13 cellular contexts compared by ENCODE assay signal in genomic region chr1:23801876-23802275, GRCh38. TPM values are rescaled to one million over a fixed set of nuclear protein-coding genes. Genes with fewer than 3 reads are reported as not detected.
DNase-seq lines count a peak whose midpoint lies in the region; ATAC-seq, FAIRE-seq and TF ChIP-seq lines count a peak whose summit lies in the region.
"Had no signal": no experiment of that assay in that cellular context is flagged by ENCODE, and none has a peak within 500 bp of the region (broad histone marks: within the 10 kb centered on the region; RNA-seq: fewer than 3 reads in every experiment).

No MANE protein-coding gene starts in this region.

- in situ Hi-C loops in K562 (cut with MboI): no loop called here

- H3K9ac ChIP-seq in HUES64 (ENCODE audit: low read depth, low read length): no peak overlapping the region
- peak overlapping the region in 1 of 2 experiments; percentile 28; a peak in 2 of 4 replicates for H3K9ac ChIP-seq in K562 (ENCODE audit: insufficient read depth in 1 of 2, low read depth in 2 of 2, low read length in 2 of 2)

- H3K79me2 ChIP-seq in K562 (ENCODE audit: control insufficient read depth, insufficient read depth, low read length): peaks cover 24% of the 10 kb centered on the region

- POLR2A ChIA-PET in K562 (lab: Yijun Ruan, JAX): interaction anchor here (0.6 to 6.8 kb wide), 14 partner anchors 9 to 884 kb away, joined by 3 to 71 read pairs (median 3); partner anchors contain the start of genes LYPLA2, PITHD1 and PNRC2

- TF ChIP-seq CTCF in C4-2B (conservative IDR thresholded peaks at IDR 0.05) (no peak), K562 (IDR thresholded peaks at IDR 0.05 in 2 of 3, conservative IDR thresholded peaks at IDR 0.05 in 1 of 3; ENCODE audit: insufficient read depth in 2 of 3, low read depth in 1 of 3, low read length in 3 of 3) (no peak), nephron (IDR thresholded peaks at IDR 0.05; ENCODE audit: unreplicated experiment in 3 of 3) (no peak), thyroid gland (IDR thresholded peaks at IDR 0.05) (no peak)

- H3K9me3 ChIP-seq in HUES64 (ENCODE audit: insufficient read depth, low read depth, low read length): no peaks in the 10 kb centered on the region
- no peaks in the 10 kb centered on the region for H3K9me3 ChIP-seq in K562 (replicated peaks; ENCODE audit: control insufficient read depth, insufficient read depth, low read depth, low read length)
- H3K9me3 ChIP-seq in thyroid gland: no peaks in the 10 kb centered on the region
- H3K9me3 ChIP-seq: heart left ventricle, pancreas had no signal

- H3K27ac ChIP-seq in C4-2B (peak overlapping the region; percentile 96), HUES64 (ENCODE audit: low read depth, low read length) (no peak overlapping the region), K562 (ENCODE audit: extremely low read depth, low read depth, low read length) (no peak overlapping the region), thyroid gland (no peak overlapping the region)

- H3K4me1 Mint-ChIP-seq in nephron: peaks cover 5% of the 10 kb centered on the region

- H3K9me1 ChIP-seq in K562 (ENCODE audit: control insufficient read depth, insufficient read depth, low read length): peaks cover 5% of the 10 kb centered on the region

- H3K27me3 ChIP-seq in HUES64 (ENCODE audit: insufficient read depth, low read length): peaks cover 13% of the 10 kb centered on the region
- no peaks in the 10 kb centered on the region for H3K27me3 ChIP-seq in K562 (ENCODE audit: control insufficient read depth in 2 of 2, insufficient read depth in 2 of 2, low read length in 2 of 2)
- H3K27me3 ChIP-seq in thyroid gland: no peaks in the 10 kb centered on the region
- H3K27me3 ChIP-seq: heart left ventricle, pancreas had no signal

- H3K4me3 ChIP-seq in HUES64 (ENCODE audit: low read length) (0 out of 2 replicates have a peak overlapping the region, but pooled peaks have one; percentile 72), K562 (no peak overlapping the region), thyroid gland (replicated peaks in 1 of 3) (no peak overlapping the region)

- FAIRE-seq in K562 (lab: Jason Lieb, UNC): no peak
- FAIRE-seq: pancreas had no signal

- CTCF ChIA-PET in K562 (lab: Yijun Ruan, JAX; ENCODE audit: low intra/inter-chr PET ratio): no interaction called here

- no peak for ATAC-seq in K562
- ATAC-seq: heart left ventricle had no signal

- H3K27ac Mint-ChIP-seq in nephron: no peak overlapping the region

- TF ChIP-seq RAD21 in K562 (CRISPR knock-in tag; conservative IDR thresholded peaks at IDR 0.05 in 1 of 2, IDR thresholded peaks at IDR 0.05 in 1 of 2): no peak

- peaks cover 3% of the 10 kb centered on the region for H3K27me3 Mint-ChIP-seq in nephron (ENCODE audit: low read depth)

- peak overlapping the region; percentile 90 to 94 (median 92) for H3K4me3 Mint-ChIP-seq in nephron

- intact Hi-C loops in K562 (cut with micrococcal nuclease) (loop anchor here (2.0 kb wide), 1 partner anchor 29 kb away; no protein-coding TSS in a partner anchor), thyroid gland (cut with DNase I) (no loop called here)

- DNase-seq in K562 (ENCODE audit: extremely low read depth in 1 of 4, low spot score in 3 of 4) (no peak), NCI-H2196 (lab: John Stamatoyannopoulos, UW; ENCODE audit: unreplicated experiment) (no peak), NCI-H446 treated with DMSO at 0.1 percent for 48 hours (lab: John Stamatoyannopoulos, UW) (no peak), thyroid gland (no peak), NCI-H1092 treated with DMSO at 0.1 percent for 48 hours (lab: John Stamatoyannopoulos, UW) (no peak)
- DNase-seq: activated CD4-positive, alpha-beta T cell treated with anti-CD3 and anti-CD28 coated beads, Interleukin-2, amount 50 U/mL, for 1 hour; EL; heart left ventricle; KBM-7 had no signal

- peaks cover 7% of the 10 kb centered on the region for H3K4me1 ChIP-seq in HUES64 (ENCODE audit: insufficient read depth, low read length)
- peaks cover 21 to 35% of the 10 kb centered on the region in 2 experiments for H3K4me1 ChIP-seq in K562 (replicated peaks in 1 of 2; ENCODE audit: control insufficient read depth in 2 of 2, insufficient read depth in 2 of 2, low read length in 2 of 2)
- H3K4me1 ChIP-seq in thyroid gland: peaks cover 8 to 20% of the 10 kb centered on the region in 2 donors

- TF ChIP-seq POLR2A in K562 (conservative IDR thresholded peaks at IDR 0.05): no peak
- no peak for TF ChIP-seq POLR2A in thyroid gland (IDR thresholded peaks at IDR 0.05)

- H3K36me3 Mint-ChIP-seq in nephron (ENCODE audit: low read depth): peaks cover 31% of the 10 kb centered on the region

- no peaks in the 10 kb centered on the region for H4K20me1 ChIP-seq in K562 (replicated peaks; ENCODE audit: control insufficient read depth, insufficient read depth, low read length)

- peaks cover 20% of the 10 kb centered on the region for H3K36me3 ChIP-seq in HUES64 (ENCODE audit: insufficient read depth, low read length)
- H3K36me3 ChIP-seq in K562 (ENCODE audit: control insufficient read depth, insufficient read depth, low read length): peaks cover 25% of the 10 kb centered on the region; the same call in 2 of the 3 replicates
- H3K36me3 ChIP-seq in thyroid gland: no peaks in the 10 kb centered on the region
- H3K36me3 ChIP-seq: pancreas had no signal

- no peak for TF ChIP-seq EP300 in K562 (IDR thresholded peaks at IDR 0.05; ENCODE audit: low read length)

- H3K9me3 Mint-ChIP-seq in nephron: no peaks in the 10 kb centered on the region

- peak overlapping the region; percentile 96; the same call in 1 of the 2 replicates for H3K4me2 ChIP-seq in K562 (ENCODE audit: insufficient read depth, low read length)

- no TSS peak for BruUV-seq in K562 (replicated peaks; lab: Mats Ljungman, UMichigan)

- WGBS in HUES64: 74% methylated on average over 10 of the region's 10 CpGs
- whole genome bisulfite sequencing in K562 (ENCODE audit: insufficient coverage, low coverage, missing lambda C conversion rate): 57% methylated on average over 10 of the region's 10 CpGs
- WGBS in thyroid gland, 2 donors: 65 to 70% methylated on average over 9 to 10 of the region's 10 CpGs

- H2AFZ ChIP-seq in K562 (ENCODE audit: low read depth, low read length): no peak overlapping the region

RNA-seq across cellular contexts. Expression of gene GALE, which starts 1.3 kb away (rescaled TPM):
- 17.7 TPM for polyA plus RNA-seq in HUES64 (2013, experiment 1 of 2)
- 20.5 TPM for polyA plus RNA-seq in HUES64 (2013, experiment 2 of 2)
- total RNA-seq in K562 (2011; cell fraction: chromatin; rRNA removed; ENCODE audit: low replicate concordance): 48.0 and 134 TPM in 2 replicates
- 107 and 108 TPM in 2 replicates for total RNA-seq in K562 (2011; cell fraction: nucleolus; rRNA removed)
- total RNA-seq in K562 (2011; cell fraction: nucleoplasm; rRNA removed): 54.4 and 66.4 TPM in 2 replicates
- total RNA-seq in K562 (2014; rRNA removed) (130 and 133 TPM in 2 replicates), K562 (2014; rRNA removed; fragmentation: Illumina TruSeq; extraction: Trizol) (36.8 and 48.3 TPM in 2 replicates), K562 (2015; rRNA removed; fragmentation: Illumina TruSeq; extraction: Trizol) (86.2 and 91.3 TPM in 2 replicates), K562 (2021) (108 and 112 TPM in 2 replicates), thyroid gland (10 to 100 TPM in 2 of 4 donors, 1 to 10 TPM in 2; 4.6 to 12.6 (median 8.4) TPM)
- polyA plus RNA-seq in K562 (2011; rRNA removed) (88.3 and 104 TPM in 2 replicates), K562 (2014; fragmentation: Illumina TruSeq; extraction: Trizol) (96.6 and 108 TPM in 2 replicates), K562 (2014; fragmentation: Nextera tagmentation; extraction: Ambion mirVana) (10 to 100 TPM in 1 of 2 experiments, 1 to 10 TPM in 1; 8.4 to 48.4 TPM), K562 (2014; rRNA removed) (125 and 139 TPM in 2 replicates)
- polyA plus RNA-seq in K562 (2011; cell fraction: cytosol; rRNA removed): 132 and 175 TPM in 2 replicates
- polyA plus RNA-seq in K562 (2011; cell fraction: nucleus; rRNA removed): 105 and 111 TPM in 2 replicates
- 89.3 and 129 TPM in 2 replicates for polyA plus RNA-seq in K562 (2012)
- 33.6 and 40.5 TPM in 2 replicates for polyA minus RNA-seq in K562 (2011; rRNA and poly(A)+ RNA removed)
- polyA minus RNA-seq in K562 (2011; cell fraction: cytosol; rRNA and poly(A)+ RNA removed): 29.0 and 36.3 TPM in 2 replicates
- polyA minus RNA-seq in K562 (2011; cell fraction: nucleus; rRNA and poly(A)+ RNA removed): 28.5 and 41.0 TPM in 2 replicates

RNA-seq across cellular contexts. Expression of gene LYPLA2, which starts 10.9 kb away (rescaled TPM):
- 94.8 TPM for polyA plus RNA-seq in HUES64 (2013, experiment 1 of 2)
- polyA plus RNA-seq in HUES64 (2013, experiment 2 of 2): 86.7 TPM
- total RNA-seq in K562 (2011; cell fraction: chromatin; rRNA removed; ENCODE audit: low replicate concordance): 27.3 and 126 TPM in 2 replicates
- total RNA-seq in K562 (2011; cell fraction: nucleolus; rRNA removed): 89.4 and 103 TPM in 2 replicates
- 56.7 and 62.0 TPM in 2 replicates for total RNA-seq in K562 (2011; cell fraction: nucleoplasm; rRNA removed)
- total RNA-seq in K562 (2014; rRNA removed) (126 and 144 TPM in 2 replicates), K562 (2014; rRNA removed; fragmentation: Illumina TruSeq; extraction: Trizol) (17.4 and 25.8 TPM in 2 replicates), K562 (2015; rRNA removed; fragmentation: Illumina TruSeq; extraction: Trizol) (56.5 and 58.4 TPM in 2 replicates), K562 (2021) (108 and 109 TPM in 2 replicates), thyroid gland (10 to 100 TPM; 31.3 to 75.4 (median 60.6) TPM)
- polyA plus RNA-seq in K562 (2011; rRNA removed) (60.1 and 72.7 TPM in 2 replicates), K562 (2014; fragmentation: Illumina TruSeq; extraction: Trizol) (90.2 and 141 TPM in 2 replicates), K562 (2014; fragmentation: Nextera tagmentation; extraction: Ambion mirVana) (1 to 10 TPM; 3.9 to 9.9 TPM), K562 (2014; rRNA removed) (127 and 128 TPM in 2 replicates)
- polyA plus RNA-seq in K562 (2011; cell fraction: cytosol; rRNA removed): 89.6 and 223 TPM in 2 replicates
- 141 and 217 TPM in 2 replicates for polyA plus RNA-seq in K562 (2011; cell fraction: nucleus; rRNA removed)
- polyA plus RNA-seq in K562 (2012): 97.6 and 103 TPM in 2 replicates
- 21.3 and 39.9 TPM in 2 replicates for polyA minus RNA-seq in K562 (2011; rRNA and poly(A)+ RNA removed)
- 64.0 and 69.4 TPM in 2 replicates for polyA minus RNA-seq in K562 (2011; cell fraction: cytosol; rRNA and poly(A)+ RNA removed)
- polyA minus RNA-seq in K562 (2011; cell fraction: nucleus; rRNA and poly(A)+ RNA removed): 25.7 and 26.4 TPM in 2 replicates

RNA-seq across cellular contexts. Expression of gene HMGCL, which starts 23.4 kb away (rescaled TPM):
- 7.2 TPM for polyA plus RNA-seq in HUES64 (2013, experiment 1 of 2)
- 13.2 TPM for polyA plus RNA-seq in HUES64 (2013, experiment 2 of 2)
- 44.6 and 54.9 TPM in 2 replicates for total RNA-seq in K562 (2011; cell fraction: chromatin; rRNA removed; ENCODE audit: low replicate concordance)
- 33.6 and 36.7 TPM in 2 replicates for total RNA-seq in K562 (2011; cell fraction: nucleolus; rRNA removed)
- 43.8 and 70.2 TPM in 2 replicates for total RNA-seq in K562 (2011; cell fraction: nucleoplasm; rRNA removed)
- total RNA-seq in K562 (2014; rRNA removed): 24.2 TPM in 2 replicates
- 14.7 and 18.8 TPM in 2 replicates for total RNA-seq in K562 (2014; rRNA removed; fragmentation: Illumina TruSeq; extraction: Trizol)
- 15.5 and 18.0 TPM in 2 replicates for total RNA-seq in K562 (2015; rRNA removed; fragmentation: Illumina TruSeq; extraction: Trizol)
- total RNA-seq in K562 (2021): 19.5 and 20.3 TPM in 2 replicates
- 37.8 and 43.1 TPM in 2 replicates for polyA plus RNA-seq in K562 (2011; rRNA removed)
- polyA plus RNA-seq in K562 (2011; cell fraction: cytosol; rRNA removed): 29.4 and 39.5 TPM in 2 replicates
- 22.1 and 29.0 TPM in 2 replicates for polyA plus RNA-seq in K562 (2011; cell fraction: nucleus; rRNA removed)
- 21.8 and 49.2 TPM in 2 replicates for polyA plus RNA-seq in K562 (2012)
- 22.6 and 23.9 TPM in 2 replicates for polyA plus RNA-seq in K562 (2014; fragmentation: Illumina TruSeq; extraction: Trizol)
- 10 to 100 TPM; 73.0 to 82.2 TPM for polyA plus RNA-seq in K562 (2014; fragmentation: Nextera tagmentation; extraction: Ambion mirVana)
- polyA plus RNA-seq in K562 (2014; rRNA removed): 23.2 and 24.6 TPM in 2 replicates
- 26.6 and 26.7 TPM in 2 replicates for polyA minus RNA-seq in K562 (2011; rRNA and poly(A)+ RNA removed)
- 9.7 and 10.6 TPM in 2 replicates for polyA minus RNA-seq in K562 (2011; cell fraction: cytosol; rRNA and poly(A)+ RNA removed)
- polyA minus RNA-seq in K562 (2011; cell fraction: nucleus; rRNA and poly(A)+ RNA removed): 8.5 and 13.7 TPM in 2 replicates
- total RNA-seq in thyroid gland: 10 to 100 TPM; 35.8 to 84.3 (median 57.0) TPM

RNA-seq across cellular contexts. Expression of gene PITHD1, which starts 23.7 kb away (rescaled TPM):
- 46.9 TPM for polyA plus RNA-seq in HUES64 (2013, experiment 1 of 2)
- 46.3 TPM for polyA plus RNA-seq in HUES64 (2013, experiment 2 of 2)
- total RNA-seq in K562 (2011; cell fraction: chromatin; rRNA removed; ENCODE audit: low replicate concordance): 96.3 and 113 TPM in 2 replicates
- total RNA-seq in K562 (2011; cell fraction: nucleolus; rRNA removed): 53.2 and 60.7 TPM in 2 replicates
- 112 and 144 TPM in 2 replicates for total RNA-seq in K562 (2011; cell fraction: nucleoplasm; rRNA removed)
- total RNA-seq in K562 (2014; rRNA removed) (149 and 175 TPM in 2 replicates), K562 (2014; rRNA removed; fragmentation: Illumina TruSeq; extraction: Trizol) (172 and 175 TPM in 2 replicates), K562 (2015; rRNA removed; fragmentation: Illumina TruSeq; extraction: Trizol) (144 and 151 TPM in 2 replicates), K562 (2021) (126 and 141 TPM in 2 replicates), thyroid gland (10 to 100 TPM; 55.3 to 75.8 (median 60.0) TPM)
- polyA plus RNA-seq in K562 (2011; rRNA removed) (159 and 167 TPM in 2 replicates), K562 (2014; fragmentation: Illumina TruSeq; extraction: Trizol) (133 and 138 TPM in 2 replicates), K562 (2014; fragmentation: Nextera tagmentation; extraction: Ambion mirVana) (10 to 100 TPM; 46.5 to 51.7 TPM), K562 (2014; rRNA removed) (159 and 175 TPM in 2 replicates)
- 81.9 and 157 TPM in 2 replicates for polyA plus RNA-seq in K562 (2011; cell fraction: cytosol; rRNA removed)
- polyA plus RNA-seq in K562 (2011; cell fraction: nucleus; rRNA removed): 74.8 and 105 TPM in 2 replicates
- 80.0 and 120 TPM in 2 replicates for polyA plus RNA-seq in K562 (2012)
- polyA minus RNA-seq in K562 (2011; rRNA and poly(A)+ RNA removed): 59.4 and 74.4 TPM in 2 replicates
- 29.4 and 34.5 TPM in 2 replicates for polyA minus RNA-seq in K562 (2011; cell fraction: cytosol; rRNA and poly(A)+ RNA removed)
- polyA minus RNA-seq in K562 (2011; cell fraction: nucleus; rRNA and poly(A)+ RNA removed): 17.0 and 32.8 TPM in 2 replicates

RNA-seq across cellular contexts. Expression of gene ELOA, which starts 58.6 kb away (rescaled TPM):
- polyA plus RNA-seq in HUES64 (2013, experiment 1 of 2): 36.2 TPM
- polyA plus RNA-seq in HUES64 (2013, experiment 2 of 2): 30.7 TPM
- 40.0 and 60.8 TPM in 2 replicates for total RNA-seq in K562 (2011; cell fraction: chromatin; rRNA removed; ENCODE audit: low replicate concordance)
- total RNA-seq in K562 (2011; cell fraction: nucleolus; rRNA removed): 22.4 and 23.7 TPM in 2 replicates
- 31.1 and 33.1 TPM in 2 replicates for total RNA-seq in K562 (2011; cell fraction: nucleoplasm; rRNA removed)
- total RNA-seq in K562 (2014; rRNA removed): 61.3 and 70.8 TPM in 2 replicates
- 74.1 and 75.8 TPM in 2 replicates for total RNA-seq in K562 (2014; rRNA removed; fragmentation: Illumina TruSeq; extraction: Trizol)
- total RNA-seq in K562 (2015; rRNA removed; fragmentation: Illumina TruSeq; extraction: Trizol): 77.6 and 80.0 TPM in 2 replicates
- total RNA-seq in K562 (2021): 66.6 and 70.8 TPM in 2 replicates
- polyA plus RNA-seq in K562 (2011; rRNA removed): 29.7 and 33.3 TPM in 2 replicates
- 13.9 and 14.8 TPM in 2 replicates for polyA plus RNA-seq in K562 (2011; cell fraction: cytosol; rRNA removed)
- 24.7 and 25.8 TPM in 2 replicates for polyA plus RNA-seq in K562 (2011; cell fraction: nucleus; rRNA removed)
- 28.7 and 53.0 TPM in 2 replicates for polyA plus RNA-seq in K562 (2012)
- polyA plus RNA-seq in K562 (2014; fragmentation: Illumina TruSeq; extraction: Trizol): 80.6 and 98.6 TPM in 2 replicates
- 10 to 100 TPM; 31.9 to 53.6 TPM for polyA plus RNA-seq in K562 (2014; fragmentation: Nextera tagmentation; extraction: Ambion mirVana)
- 44.4 and 48.7 TPM in 2 replicates for polyA plus RNA-seq in K562 (2014; rRNA removed)
- 35.1 and 35.7 TPM in 2 replicates for polyA minus RNA-seq in K562 (2011; rRNA and poly(A)+ RNA removed)
- polyA minus RNA-seq in K562 (2011; cell fraction: cytosol; rRNA and poly(A)+ RNA removed): 25.7 and 34.4 TPM in 2 replicates
- polyA minus RNA-seq in K562 (2011; cell fraction: nucleus; rRNA and poly(A)+ RNA removed): 10.5 and 19.7 TPM in 2 replicates
- 10 to 100 TPM; 33.3 to 49.9 (median 40.5) TPM for total RNA-seq in thyroid gland
